Comparison of ENCODE assay signal across 19 cellular contexts in the genomic region with DNA sequence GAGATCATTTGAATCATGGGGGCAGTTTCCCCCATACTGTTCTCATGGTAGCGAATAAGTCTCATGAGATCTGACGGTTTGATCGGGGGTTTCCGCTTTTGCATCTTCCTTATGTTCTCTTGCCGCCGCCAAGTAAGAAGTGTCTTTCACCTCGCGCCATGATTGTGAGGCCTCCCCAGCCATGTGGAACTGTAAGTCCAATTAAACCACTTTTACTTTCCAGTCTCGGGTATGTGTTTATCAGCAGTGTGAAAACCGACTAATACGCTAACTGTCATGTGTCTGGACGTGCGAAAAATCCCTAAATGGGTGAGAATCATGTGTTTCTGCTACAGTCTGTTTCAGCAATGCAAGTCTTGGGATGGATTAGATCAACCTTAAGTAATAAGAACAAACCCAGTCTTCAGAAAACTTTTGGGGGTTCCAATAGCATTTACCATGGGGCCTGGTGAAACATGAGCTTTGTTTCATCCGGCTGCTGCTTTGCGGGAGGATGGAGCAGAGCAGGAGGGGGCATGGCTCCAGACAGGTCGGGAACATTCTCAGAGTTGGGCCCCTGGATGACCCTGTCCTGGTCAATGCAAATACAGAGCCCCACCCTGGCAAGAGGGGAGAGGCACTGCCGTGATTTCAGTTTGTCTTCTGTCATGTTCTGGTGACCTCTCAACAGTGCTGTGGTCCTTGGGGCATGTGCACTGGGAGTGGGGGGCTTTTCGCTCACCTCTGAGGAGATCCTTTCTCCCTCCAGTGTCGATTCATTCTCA. TPM values are rescaled to one million over a fixed set of nuclear protein-coding genes. Genes with fewer than 3 reads are reported as not detected.
A peak's percentile ranks its signal among the peaks of the same experiment; 100 is the strongest.
DNase-seq lines count a peak whose midpoint lies in the region; ATAC-seq, FAIRE-seq and TF ChIP-seq lines count a peak whose summit lies in the region.
"Had no signal": no experiment of that assay in that cellular context is flagged by ENCODE, and none has a peak within 500 bp of the region (broad histone marks: within the 10 kb centered on the region; RNA-seq: fewer than 3 reads in every experiment).

No MANE protein-coding gene starts in this region.

- WGBS in right cardiac atrium = 89% methylated on average over 19 of the region's 19 CpGs

- TF ChIP-seq CTCF in GM23338 (conservative IDR thresholded peaks at IDR 0.05; ENCODE audit: low read depth in 2 of 2) = no peak
- no peak for TF ChIP-seq CTCF in OCI-LY7 (conservative IDR thresholded peaks at IDR 0.05; ENCODE audit: low read length)
- no peak for TF ChIP-seq CTCF in D721Med (IDR thresholded peaks at IDR 0.05; ENCODE audit: insufficient read depth, missing control alignments)

- no peaks in the 10 kb centered on the region for H3K36me3 Mint-ChIP-seq in activated T-cell treated with anti-CD3 and anti-CD28 coated beads, Interleukin-2, amount 50 U/mL, for 24 hours (ENCODE audit: low read depth)
- no peaks in the 10 kb centered on the region for H3K36me3 Mint-ChIP-seq in GM23338 (ENCODE audit: low read depth)

- peaks cover 21% of the 10 kb centered on the region for H3K4me1 Mint-ChIP-seq in activated T-cell treated with anti-CD3 and anti-CD28 coated beads, Interleukin-2, amount 50 U/mL, for 24 hours (ENCODE audit: low read depth)
- peaks cover 31% of the 10 kb centered on the region for H3K4me1 Mint-ChIP-seq in GM23338

- H3K9me2 ChIP-seq in GM23338 (ENCODE audit: insufficient read depth) (no peaks in the 10 kb centered on the region), OCI-LY7 (ENCODE audit: insufficient read depth, low read length) (no peaks in the 10 kb centered on the region)

- H3K9me3 ChIP-seq in OCI-LY7 (ENCODE audit: low read length) = peaks cover 16% of the 10 kb centered on the region; the same call in 1 of the 2 replicates
- no peaks in the 10 kb centered on the region for H3K9me3 ChIP-seq in right cardiac atrium (ENCODE audit: control insufficient read depth, low read length)
- H3K9me3 ChIP-seq: Caco-2, thoracic aorta had no signal

- POLR2A ChIA-PET in OCI-LY7 (lab: Charles Lee) = interaction anchor here (1.0 to 6.1 kb wide), 6 partner anchors 9 to 136 kb away, joined by 3 to 92 read pairs (median 8); a partner anchor contains a TSS

- no peak for FAIRE-seq in D721Med (lab: Jason Lieb, UNC)
- FAIRE-seq: A204.1, small intestine had no signal

- peak overlapping the region; percentile 38 for H2AFZ ChIP-seq in GM23338
- H2AFZ ChIP-seq in OCI-LY7 (ENCODE audit: low read length) = peak overlapping the region; percentile 34; the same call in 1 of the 2 replicates

- H3K36me3 ChIP-seq in GM23338 (ENCODE audit: insufficient read depth) (no peaks in the 10 kb centered on the region), OCI-LY7 (ENCODE audit: insufficient read depth, low read length) (peaks cover 35% of the 10 kb centered on the region)
- H3K36me3 ChIP-seq: thoracic aorta had no signal

- H3F3A ChIP-seq in GM23338 (replicated peaks; ENCODE audit: low read depth) = no peaks in the 10 kb centered on the region

- no peak overlapping the region for H3K27ac ChIP-seq in GM23338 (ENCODE audit: low read depth)
- peak overlapping the region; percentile 99 for H3K27ac ChIP-seq in OCI-LY7 (ENCODE audit: low read depth, low read length, poor library complexity, severe bottlenecking)
- no peak overlapping the region for H3K27ac ChIP-seq in right cardiac atrium (ENCODE audit: low read length)
- H3K27ac ChIP-seq: KMS-11, thoracic aorta had no signal

- H3K27ac Mint-ChIP-seq in activated T-cell treated with anti-CD3 and anti-CD28 coated beads, Interleukin-2, amount 50 U/mL, for 24 hours = no peak overlapping the region
- no peak overlapping the region; the same call in 1 of the 2 replicates for H3K27ac Mint-ChIP-seq in GM23338
- H3K27ac Mint-ChIP-seq: activated CD4-positive, alpha-beta T cell treated with anti-CD3 and anti-CD28 coated beads for 36 hours had no signal

- no peak overlapping the region for H3K4me3 Mint-ChIP-seq in activated T-cell treated with anti-CD3 and anti-CD28 coated beads, Interleukin-2, amount 50 U/mL, for 24 hours
- H3K4me3 Mint-ChIP-seq in GM23338 = no peak overlapping the region
- H3K4me3 Mint-ChIP-seq: activated CD4-positive, alpha-beta T cell treated with anti-CD3 and anti-CD28 coated beads for 36 hours had no signal

- no peaks in the 10 kb centered on the region for H3K27me3 ChIP-seq in GM23338 (ENCODE audit: insufficient read depth)
- no peaks in the 10 kb centered on the region for H3K27me3 ChIP-seq in right cardiac atrium (ENCODE audit: control insufficient read depth, insufficient read depth)

- no peak overlapping the region for H3K4me2 ChIP-seq in GM23338
- peak overlapping the region; percentile 98 for H3K4me2 ChIP-seq in OCI-LY7 (ENCODE audit: low read length)
- H3K4me2 ChIP-seq: KMS-11 had no signal

- H3K4me1 ChIP-seq in GM23338 (ENCODE audit: insufficient read depth) = peaks cover 17% of the 10 kb centered on the region
- H3K4me1 ChIP-seq in OCI-LY7 (ENCODE audit: insufficient read depth, low read length, poor library complexity, severe bottlenecking) = peaks cover 78% of the 10 kb centered on the region
- no peaks in the 10 kb centered on the region for H3K4me1 ChIP-seq in right cardiac atrium (ENCODE audit: control insufficient read depth, insufficient read depth, low read length)
- H3K4me1 ChIP-seq: Caco-2 had no signal

- H3K79me2 ChIP-seq in GM23338 (replicated peaks; ENCODE audit: insufficient read depth) (no peaks in the 10 kb centered on the region), OCI-LY7 (ENCODE audit: insufficient read depth, low read depth, low read length) (peaks cover 51% of the 10 kb centered on the region)

- peaks cover 3% of the 10 kb centered on the region for H3K27me3 Mint-ChIP-seq in activated T-cell treated with anti-CD3 and anti-CD28 coated beads, Interleukin-2, amount 50 U/mL, for 24 hours
- peaks cover 2% of the 10 kb centered on the region for H3K27me3 Mint-ChIP-seq in GM23338 (ENCODE audit: insufficient read depth, low read depth, poor library complexity)

- H4K20me1 ChIP-seq in GM23338 (replicated peaks; ENCODE audit: insufficient read depth) = no peaks in the 10 kb centered on the region
- no peaks in the 10 kb centered on the region for H4K20me1 ChIP-seq in OCI-LY7 (ENCODE audit: insufficient read depth, low read length)

- intact Hi-C loops in OCI-LY7 (cut with micrococcal nuclease; ENCODE audit: unreplicated experiment) = loop anchor here (1.0 to 5.0 kb wide), 4 partner anchors 9 to 199 kb away; a partner anchor contains a TSS
- intact Hi-C loops in posterior vena cava (cut with DNase I) = no loop called here
- intact Hi-C loops in right cardiac atrium (cut with DNase I) = loop anchor here in 1 of 4 donors (5.0 kb wide), 1 partner anchor 96 kb away; no protein-coding TSS in a partner anchor

- no peaks in the 10 kb centered on the region for H3K9me3 Mint-ChIP-seq in activated T-cell treated with anti-CD3 and anti-CD28 coated beads, Interleukin-2, amount 50 U/mL, for 24 hours
- H3K9me3 Mint-ChIP-seq in GM23338 = no peaks in the 10 kb centered on the region

- H3K4me3 ChIP-seq in GM23338 (no peak overlapping the region), OCI-LY7 (ENCODE audit: low read depth, low read length, poor library complexity, severe bottlenecking) (peak overlapping the region; percentile 69), right cardiac atrium (ENCODE audit: low read length) (no peak overlapping the region)
- H3K4me3 ChIP-seq: thoracic aorta had no signal

- DNase-seq in activated T-cell treated with anti-CD3 and anti-CD28 coated beads, Interleukin-2, amount 50 U/mL, for 24 hours = peak; percentile 8
- DNase-seq in activated T-cell treated with anti-CD3 and anti-CD28 coated beads, Interleukin-2, amount 50 U/mL, for 1 hour = no peak
- DNase-seq in GM23338 (ENCODE audit: low spot score) (no peak), OCI-LY7 (ENCODE audit: low spot score) (peak; percentile 82), posterior vena cava (ENCODE audit: low spot score) (peak; percentile 35), D721Med (ENCODE audit: insufficient read length, low spot score) (no peak), ecto neural progenitor cell (ENCODE audit: low spot score) (no peak), right cardiac atrium (no peak)
- DNase-seq: activated CD4-positive, alpha-beta T cell treated with anti-CD3 and anti-CD28 coated beads for 36 hours; Caco-2; mesenchymal stem cell; NCI-H187; NCI-H524 treated with DMSO at 0.1 percent for 48 hours; small intestine had no signal

- ATAC-seq in GM23338 (no peak), right cardiac atrium (no peak)
- ATAC-seq: activated CD4-positive, alpha-beta T cell treated with anti-CD3 and anti-CD28 coated beads for 36 hours had no signal

- CTCF ChIA-PET in OCI-LY7 (lab: Charles Lee; ENCODE audit: unreplicated experiment) = interaction anchor here (1.0 kb wide), 1 partner anchor 9 kb away, joined by 3 read pairs; no protein-coding TSS in a partner anchor

- TSS peak; percentile 71 for BruUV-seq in OCI-LY7 (replicated peaks; lab: Mats Ljungman, UMichigan)

TF ChIP-seq in GM23338, 12 proteins besides CTCF, POLR2A, EP300 and RAD21 (continues in another document):
- TF ChIP-seq STAT1 (IDR thresholded peaks at IDR 0.05; ENCODE audit: unreplicated experiment) (no peak), EZH2 (IDR thresholded peaks at IDR 0.05; ENCODE audit: low read depth, unreplicated experiment) (no peak), NANOG (IDR thresholded peaks at IDR 0.05; ENCODE audit: borderline replicate concordance) (no peak), EZH2phosphoT487 (IDR thresholded peaks at IDR 0.05; ENCODE audit: unreplicated experiment) (no peak), ZNF114 (CRISPR knock-in tag; IDR thresholded peaks at IDR 0.05) (no peak), CREB1 (CRISPR knock-in tag; IDR thresholded peaks at IDR 0.05; ENCODE audit: low read depth) (no peak), JUNB (IDR thresholded peaks at IDR 0.05; ENCODE audit: unreplicated experiment) (no peak)
- TF ChIP-seq, protein P1, sequence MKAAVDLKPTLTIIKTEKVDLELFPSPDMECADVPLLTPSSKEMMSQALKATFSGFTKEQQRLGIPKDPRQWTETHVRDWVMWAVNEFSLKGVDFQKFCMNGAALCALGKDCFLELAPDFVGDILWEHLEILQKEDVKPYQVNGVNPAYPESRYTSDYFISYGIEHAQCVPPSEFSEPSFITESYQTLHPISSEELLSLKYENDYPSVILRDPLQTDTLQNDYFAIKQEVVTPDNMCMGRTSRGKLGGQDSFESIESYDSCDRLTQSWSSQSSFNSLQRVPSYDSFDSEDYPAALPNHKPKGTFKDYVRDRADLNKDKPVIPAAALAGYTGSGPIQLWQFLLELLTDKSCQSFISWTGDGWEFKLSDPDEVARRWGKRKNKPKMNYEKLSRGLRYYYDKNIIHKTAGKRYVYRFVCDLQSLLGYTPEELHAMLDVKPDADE (IDR thresholded peaks at IDR 0.05) = no peak

RNA-seq across cellular contexts. Expression of a gene that starts 41.5 kb away (rescaled TPM):
- 1.4 and 2.1 TPM in 2 replicates for total RNA-seq in GM23338 (2014; rRNA removed; shearing (Covaris generic))
- polyA plus RNA-seq in GM23338 (2016; fragmentation: Nextera tagmentation; extraction: Ambion mirVana) = 0.55 and 0.80 TPM in 2 replicates
- 0.63 TPM in 1 of 2 replicates, not detected in the other for total RNA-seq in OCI-LY7 (2014; rRNA removed; shearing (Covaris generic))
- total RNA-seq in OCI-LY7 (2022) = not detected in 2 replicates
- total RNA-seq in posterior vena cava = not detected
- not detected for total RNA-seq in right cardiac atrium
- polyA plus RNA-seq in right cardiac atrium = not detected
- total RNA-seq: activated CD4-positive, alpha-beta T cell treated with anti-CD3 and anti-CD28 coated beads for 36 hours; Caco-2; omental fat pad; T-helper 1 cell treated with Interleukin-12 subunit alpha and Interleukin-12 subunit beta and Interleukin-4 antibody, amounts not matched to agents 30 ng/mL and 1 ng/mL, for 36 hours; thoracic aorta had no signal

Comparison
In these comparisons a context has a peak if more than half of its experiments do, and no peak if none do; other contexts are left out.
1. DNase-seq: peak in activated T-cell treated with anti-CD3 and anti-CD28 coated beads, Interleukin-2, amount 50 U/mL, for 24 hours (single experiment), OCI-LY7 (single experiment) and posterior vena cava (single experiment); none in activated T-cell treated with anti-CD3 and anti-CD28 coated beads, Interleukin-2, amount 50 U/mL, for 1 hour (single experiment), GM23338 (single experiment), D721Med (single experiment), ecto neural progenitor cell (single experiment) and right cardiac atrium (0 of 3).